In genomic region chr3:184305577-184305976, GRCh38 we compare ENCODE assay signal across 8 cellular contexts. TPM values are rescaled to one million over a fixed set of nuclear protein-coding genes. Genes with fewer than 3 reads are reported as not detected.
DNase-seq lines count a peak whose midpoint lies in the region; ATAC-seq, FAIRE-seq and TF ChIP-seq lines count a peak whose summit lies in the region.

No MANE protein-coding gene starts in this region.

- peaks cover 62 to 71% of the 10 kb centered on the region in 2 donors for H3K36me3 ChIP-seq in kidney (ENCODE audit: control insufficient read depth in 1 of 2, insufficient read depth in 2 of 2, low read length in 2 of 2)

- peak; percentile 32 for TF ChIP-seq CTCF in AG09309 (IDR thresholded peaks at IDR 0.05; ENCODE audit: control insufficient read depth, insufficient read depth, low read depth, low read length, missing control alignments)
- peak; percentile 75 for TF ChIP-seq CTCF in VCaP (conservative IDR thresholded peaks at IDR 0.05)
- TF ChIP-seq CTCF in kidney (IDR thresholded peaks at IDR 0.05; ENCODE audit: borderline replicate concordance, extremely low read depth, insufficient read depth): peak; percentile 23

- H3K9ac ChIP-seq in kidney (ENCODE audit: low read length in 2 of 2): no peak overlapping the region

- H3K4me3 ChIP-seq in AG09309 (ENCODE audit: control insufficient read depth, low read depth, low read length) (no peak overlapping the region), kidney (ENCODE audit: low read length in 2 of 2) (no peak overlapping the region)

- no peaks in the 10 kb centered on the region for H3K4me1 ChIP-seq in kidney (ENCODE audit: control insufficient read depth in 1 of 2, insufficient read depth in 1 of 2, low read depth in 1 of 2, low read length in 2 of 2)

- ATAC-seq in HG03139 (IDR thresholded peaks at IDR 0.05; ENCODE audit: unreplicated experiment) (no peak), HG03571 (IDR thresholded peaks at IDR 0.05; ENCODE audit: unreplicated experiment) (no peak), HG02885 (IDR thresholded peaks at IDR 0.05; ENCODE audit: poor library complexity, unreplicated experiment) (no peak)

- no peaks in the 10 kb centered on the region for H3K9me3 ChIP-seq in kidney (ENCODE audit: control insufficient read depth in 1 of 2, low read length in 2 of 2)

- H3K27ac ChIP-seq in VCaP (no peak overlapping the region), kidney (ENCODE audit: low read depth in 2 of 2, low read length in 2 of 2) (no peak overlapping the region)

- no peak for TF ChIP-seq POLR2A in GM12892 (IDR thresholded peaks at IDR 0.05; ENCODE audit: low read depth, low read length)
- TF ChIP-seq POLR2A in GM12891 (IDR thresholded peaks at IDR 0.05; ENCODE audit: low read depth, low read length): no peak

- intact Hi-C loops in kidney (cut with DNase I): no loop called here

- FAIRE-seq in GM12892 (lab: Jason Lieb, UNC) (peak; percentile 48), kidney (lab: Jason Lieb, UNC) (no peak), GM12891 (lab: Jason Lieb, UNC) (no peak)

- DNase-seq in AG09309 (ENCODE audit: low read depth): no peak
- no peak for DNase-seq in GM12892 (ENCODE audit: insufficient read length)
- DNase-seq in kidney: no peak
- DNase-seq in GM12891 (ENCODE audit: insufficient read length, low spot score): no peak

TF ChIP-seq in GM12891, 5 proteins besides CTCF, POLR2A, EP300 and RAD21:
- TF ChIP-seq TAF1 (IDR thresholded peaks at IDR 0.05; ENCODE audit: low read depth, low read length) (no peak), PAX5 (IDR thresholded peaks at IDR 0.05; ENCODE audit: insufficient read depth, low read length, severe bottlenecking) (no peak), SPI1 (IDR thresholded peaks at IDR 0.05; ENCODE audit: low read depth, low read length) (no peak), POLR2AphosphoS5 (IDR thresholded peaks at IDR 0.05; ENCODE audit: low read depth, low read length) (no peak), POU2F2 (IDR thresholded peaks at IDR 0.05; ENCODE audit: low read depth, low read length) (no peak)

RNA-seq across cellular contexts. Expression of gene PSMD2, which starts 6.5 kb away (rescaled TPM):
- polyA plus RNA-seq in GM12892 (2012; ENCODE audit: missing spikeins): 110 TPM
- 149 TPM for total RNA-seq in kidney
- 104 TPM for polyA plus RNA-seq in kidney (ENCODE audit: insufficient read depth, low read depth, low replicate concordance)
- polyA plus RNA-seq in GM12891 (2012; ENCODE audit: low read depth, missing spikeins): 152 TPM

RNA-seq across cellular contexts. Expression of gene EIF4G1, which starts 8.8 kb away (rescaled TPM):
- polyA plus RNA-seq in GM12892 (2012; ENCODE audit: missing spikeins): 124 TPM
- 327 TPM for total RNA-seq in kidney
- polyA plus RNA-seq in kidney (ENCODE audit: insufficient read depth, low read depth, low replicate concordance): 118 TPM
- polyA plus RNA-seq in GM12891 (2012; ENCODE audit: low read depth, missing spikeins): 158 TPM

RNA-seq across cellular contexts. Expression of gene ECE2, which starts 29.8 kb away (rescaled TPM):
- not detected for polyA plus RNA-seq in GM12892 (2012; ENCODE audit: missing spikeins)
- total RNA-seq in kidney: not detected
- polyA plus RNA-seq in kidney (ENCODE audit: insufficient read depth, low read depth, low replicate concordance): not detected
- not detected for polyA plus RNA-seq in GM12891 (2012; ENCODE audit: low read depth, missing spikeins)

RNA-seq across cellular contexts. Expression of gene FAM131A, which starts 31.8 kb away (rescaled TPM):
- 1.6 TPM for polyA plus RNA-seq in GM12892 (2012; ENCODE audit: missing spikeins)
- total RNA-seq in kidney: 20.1 TPM
- 14.0 TPM for polyA plus RNA-seq in kidney (ENCODE audit: insufficient read depth, low read depth, low replicate concordance)
- 2.1 TPM for polyA plus RNA-seq in GM12891 (2012; ENCODE audit: low read depth, missing spikeins)

RNA-seq across cellular contexts. Expression of gene CAMK2N2, which starts 44.2 kb away (rescaled TPM):
- not detected for polyA plus RNA-seq in GM12892 (2012; ENCODE audit: missing spikeins)
- total RNA-seq in kidney: 0.31 TPM
- polyA plus RNA-seq in kidney (ENCODE audit: insufficient read depth, low read depth, low replicate concordance): 0.39 TPM
- polyA plus RNA-seq in GM12891 (2012; ENCODE audit: low read depth, missing spikeins): not detected

Comparison
In these comparisons a context has a peak if more than half of its experiments do, and no peak if none do; other contexts are left out.
1. CTCF ChIP-seq: peak in every context shown above with its lines; median percentile 75 in VCaP; 32 in AG09309; 23 in kidney.